In the genomic region with DNA sequence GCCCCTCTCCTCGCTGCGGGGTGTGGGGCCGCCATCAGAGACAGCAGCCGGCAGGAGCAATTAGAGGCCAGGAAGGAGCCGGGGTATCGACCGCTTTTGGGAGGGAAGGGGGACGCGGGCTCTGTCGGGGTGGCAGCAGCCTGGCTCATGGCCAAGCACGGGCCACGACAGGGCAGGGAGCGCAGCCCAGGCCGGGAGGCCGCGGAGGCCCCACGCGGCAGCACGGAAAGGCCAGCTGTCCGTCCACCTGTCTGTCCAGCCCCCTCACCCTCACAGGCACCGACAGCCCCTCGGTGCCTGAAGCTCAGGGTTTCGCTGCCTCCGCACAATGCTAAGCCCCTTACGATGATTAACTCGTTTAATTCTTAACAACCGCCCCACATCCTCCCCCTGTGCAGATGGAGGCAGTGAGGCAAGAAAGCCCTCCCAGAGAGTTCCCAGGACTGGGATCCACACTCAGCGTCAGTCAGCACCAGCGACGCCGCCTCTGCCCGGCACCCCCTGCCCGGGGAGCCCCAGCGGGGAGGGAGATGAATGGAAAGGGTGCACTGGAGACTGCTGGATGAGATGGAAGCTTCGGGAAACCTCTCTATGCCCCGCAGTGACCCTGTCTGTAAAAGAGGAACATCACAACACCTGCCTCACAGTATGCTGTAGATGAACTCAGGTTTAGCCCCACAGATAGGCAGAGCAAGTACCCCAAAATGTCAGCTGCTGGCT, we compare ENCODE assay signal across 9 cellular contexts. TPM values are rescaled to one million over a fixed set of nuclear protein-coding genes. Genes with fewer than 3 reads are reported as not detected.
DNase-seq lines count a peak whose midpoint lies in the region; ATAC-seq, FAIRE-seq and TF ChIP-seq lines count a peak whose summit lies in the region.
"Had no signal": no experiment of that assay in that cellular context is flagged by ENCODE, and none has a peak within 500 bp of the region (broad histone marks: within the 10 kb centered on the region; RNA-seq: fewer than 3 reads in every experiment).

No MANE protein-coding gene starts in this region.

- FAIRE-seq in GM12891 (lab: Jason Lieb, UNC) (peak; percentile 78), GM12892 (lab: Jason Lieb, UNC) (no peak)

- DNase-seq in GM12891 (ENCODE audit: insufficient read length, low spot score): no peak
- DNase-seq in NCI-H2227 (lab: John Stamatoyannopoulos, UW; ENCODE audit: unreplicated experiment): peak; percentile 86
- peak; percentile 90 for DNase-seq in renal cortical epithelial cell (ENCODE audit: low read depth)
- no peak for DNase-seq in GM13977 (ENCODE audit: low spot score)
- no peak for DNase-seq in GM12892 (ENCODE audit: insufficient read length)
- DNase-seq: cortex of kidney had no signal

- peak overlapping the region; percentile 15 for H3K9ac ChIP-seq in endocrine pancreas (ENCODE audit: control insufficient read depth, insufficient read depth, low read length)

- no peak overlapping the region for H3K4me3 ChIP-seq in endocrine pancreas (ENCODE audit: control insufficient read depth, insufficient read depth, low read length)

- H3K4me1 ChIP-seq in endocrine pancreas (ENCODE audit: control insufficient read depth, insufficient read depth, low read length): no peaks in the 10 kb centered on the region

- H3K27me3 ChIP-seq in endocrine pancreas (ENCODE audit: control insufficient read depth, insufficient read depth, low read length): no peaks in the 10 kb centered on the region

- no peaks in the 10 kb centered on the region for H3K9me3 ChIP-seq in endocrine pancreas (ENCODE audit: control insufficient read depth, low read length)

- ATAC-seq in GM19351 (IDR thresholded peaks at IDR 0.05; ENCODE audit: unreplicated experiment) (no peak), GM21367 (IDR thresholded peaks at IDR 0.05; ENCODE audit: unreplicated experiment) (no peak)

- no peak for TF ChIP-seq CTCF in GM13977 (IDR thresholded peaks at IDR 0.05; ENCODE audit: extremely low read depth, insufficient read depth, missing control alignments)

- no peak for TF ChIP-seq POLR2A in GM12891 (IDR thresholded peaks at IDR 0.05; ENCODE audit: low read depth, low read length)
- no peak for TF ChIP-seq POLR2A in GM12892 (IDR thresholded peaks at IDR 0.05; ENCODE audit: low read depth, low read length)

- H3K36me3 ChIP-seq in endocrine pancreas (ENCODE audit: control insufficient read depth, insufficient read depth, low read length): no peaks in the 10 kb centered on the region

- in situ Hi-C loops in GM13977 (cut with MboI; ENCODE audit: low pct_unique_long_range_greater_than_20kb, low sequenced_read_pairs, unreplicated experiment): no loop called here

TF ChIP-seq in GM12891, 5 proteins besides CTCF, POLR2A, EP300 and RAD21:
- TF ChIP-seq POU2F2 (IDR thresholded peaks at IDR 0.05; ENCODE audit: low read depth, low read length): peak; percentile 13; the same call in 1 of the 2 replicates
- no peak for TF ChIP-seq POLR2AphosphoS5 (IDR thresholded peaks at IDR 0.05; ENCODE audit: low read depth, low read length)
- TF ChIP-seq SPI1 (IDR thresholded peaks at IDR 0.05; ENCODE audit: low read depth, low read length): 0 out of 2 replicates have a peak, but pooled peaks have one; percentile 13
- no peak for TF ChIP-seq PAX5 (IDR thresholded peaks at IDR 0.05; ENCODE audit: insufficient read depth, low read length, severe bottlenecking)
- TF ChIP-seq TAF1 (IDR thresholded peaks at IDR 0.05; ENCODE audit: low read depth, low read length): no peak

RNA-seq across cellular contexts. Expression of a gene that starts 23.7 kb away (rescaled TPM):
- polyA plus RNA-seq in GM12891 (2012; ENCODE audit: low read depth, missing spikeins): 66.2 TPM
- total RNA-seq in renal cortical epithelial cell: 29.3 and 174 TPM in 2 replicates
- polyA plus RNA-seq in GM12892 (2012; ENCODE audit: missing spikeins): 27.0 TPM

Comparison
In these comparisons a context has a peak if more than half of its experiments do, and no peak if none do; other contexts are left out.
1. DNase-seq: peak in NCI-H2227 (single experiment) and renal cortical epithelial cell (single experiment); none in GM12891 (single experiment), GM13977 (single experiment) and GM12892 (single experiment).